ENCODE assay signal across 1 cellular context in genomic region chr10:133400624-133401424, GRCh38.
TF ChIP-seq lines count a peak whose summit lies in the region.

No MANE protein-coding gene starts in this region.

TF ChIP-seq in GM12878, 131 proteins besides CTCF, POLR2A, EP300 and RAD21:
- TF ChIP-seq SP1 (IDR thresholded peaks at IDR 0.05; ENCODE audit: low read depth, low read length) (no peak), CHD4 (IDR thresholded peaks at IDR 0.05) (no peak), NBN (IDR thresholded peaks at IDR 0.05) (no peak), FOXK2 (IDR thresholded peaks at IDR 0.05) (no peak), LARP7 (IDR thresholded peaks at IDR 0.05) (no peak), NR2C1 (IDR thresholded peaks at IDR 0.05) (no peak), RUNX3 (IDR thresholded peaks at IDR 0.05; ENCODE audit: low read length) (0 out of 2 replicates have a peak, but pooled peaks have one; percentile 3), ZNF384 (IDR thresholded peaks at IDR 0.05; ENCODE audit: borderline replicate concordance, low read depth, low read length) (no peak), NR2C2 (IDR thresholded peaks at IDR 0.05; ENCODE audit: borderline replicate concordance, control insufficient read depth, insufficient read length, low read depth) (no peak), ZNF687 (IDR thresholded peaks at IDR 0.05) (no peak), MXI1 (IDR thresholded peaks at IDR 0.05; ENCODE audit: low read depth, low read length) (0 out of 2 replicates have a peak, but pooled peaks have one; percentile 10), JUNB (IDR thresholded peaks at IDR 0.05) (peak; percentile 45)
TF ChIP-seq in GM12878: peak in this region for 3.
